8 cellular contexts compared by ENCODE assay signal in the genomic region with DNA sequence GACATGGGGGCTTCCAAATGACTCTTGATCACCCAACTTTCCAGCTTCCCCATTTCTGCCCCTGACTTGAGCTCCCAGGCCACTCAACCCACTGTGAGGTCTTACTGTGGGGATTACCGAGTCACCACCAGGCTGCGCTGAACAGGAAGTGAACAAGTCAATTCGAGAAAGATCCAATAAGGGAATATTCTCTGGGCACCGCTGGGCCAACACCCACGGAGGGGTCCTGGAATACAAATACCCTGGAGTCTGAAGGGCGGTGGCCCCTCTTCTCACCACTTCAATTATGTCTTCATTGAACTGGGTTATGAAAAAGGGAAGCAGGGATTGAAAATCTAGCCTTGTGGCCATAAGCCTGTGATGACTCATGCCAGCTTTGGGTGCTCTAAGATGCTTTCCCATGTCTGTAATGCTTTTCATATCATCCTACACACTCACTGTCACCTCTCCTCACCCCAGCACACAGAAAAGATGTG. TPM values are rescaled to one million over a fixed set of nuclear protein-coding genes. Genes with fewer than 3 reads are reported as not detected.
DNase-seq lines count a peak whose midpoint lies in the region; ATAC-seq, FAIRE-seq and TF ChIP-seq lines count a peak whose summit lies in the region.

No MANE protein-coding gene starts in this region.

- TF ChIP-seq POLR2A in GM12878 (IDR thresholded peaks at IDR 0.05; ENCODE audit: low read depth, low read length) (no peak), ovary (IDR thresholded peaks at IDR 0.05) (no peak)

- H3K79me2 ChIP-seq in GM12878 (ENCODE audit: control insufficient read depth, insufficient read depth, low read length) (peaks cover 89% of the 10 kb centered on the region), smooth muscle cell (ENCODE audit: low read depth) (peaks cover 66% of the 10 kb centered on the region)

- H2AFZ ChIP-seq in GM12878 (ENCODE audit: control insufficient read depth, low read depth, low read length) (no peak overlapping the region), smooth muscle cell (ENCODE audit: low read depth) (no peak overlapping the region)

- CTCF ChIA-PET in GM12878 (lab: Yijun Ruan, JAX), result interaction anchor here (1.1 to 1.9 kb wide), 5 partner anchors 9 to 69 kb away, joined by 3 to 6 read pairs (median 4); no protein-coding TSS in a partner anchor

- no peaks in the 10 kb centered on the region; the same call in 1 of the 2 replicates for H4K20me1 ChIP-seq in GM12878 (ENCODE audit: control insufficient read depth, insufficient read depth)
- H4K20me1 ChIP-seq in smooth muscle cell (ENCODE audit: low read depth), result peaks cover 29% of the 10 kb centered on the region

- peak; percentile 39 to 53; a peak in 1 of 4 replicates for TF ChIP-seq EP300 in GM12878 (IDR thresholded peaks at IDR 0.05; ENCODE audit: borderline replicate concordance in 1 of 2, control insufficient read depth in 1 of 2, low read depth in 2 of 2, low read length in 2 of 2)
- TF ChIP-seq EP300 in ovary (IDR thresholded peaks at IDR 0.05), result no peak

- TF ChIP-seq CTCF in GM10266 (IDR thresholded peaks at IDR 0.05; ENCODE audit: control insufficient read depth, insufficient read depth, low read depth, missing control alignments) (peak; percentile 26), GM12878 (IDR thresholded peaks at IDR 0.05 in 2 of 3, conservative IDR thresholded peaks at IDR 0.05 in 1 of 3; ENCODE audit: control insufficient read depth in 2 of 3, extremely low read depth in 1 of 3, insufficient read depth in 1 of 3, low read depth in 3 of 3, low read length in 3 of 3) (no peak; a peak in 1 of 6 replicates), smooth muscle cell (IDR thresholded peaks at IDR 0.05; ENCODE audit: borderline replicate concordance, insufficient read depth, poor library complexity, severe bottlenecking) (peak; percentile 21), ovary (IDR thresholded peaks at IDR 0.05) (no peak)

- peaks cover 0 to 4% of the 10 kb centered on the region in 2 experiments; a peak in 1 of 4 replicates for H3K36me3 ChIP-seq in GM12878 (ENCODE audit: control insufficient read depth in 2 of 2, insufficient read depth in 2 of 2, low read length in 1 of 2)
- no peaks in the 10 kb centered on the region for H3K36me3 ChIP-seq in smooth muscle cell (ENCODE audit: low read depth)
- no peaks in the 10 kb centered on the region for H3K36me3 ChIP-seq in ovary

- POLR2A ChIA-PET in GM12878 (lab: Charles Lee), result interaction anchor here (1.0 kb wide), 1 partner anchor 80 kb away, joined by 3 read pairs; no protein-coding TSS in a partner anchor

- FAIRE-seq in GM12878 (lab: Jason Lieb, UNC), result peak; percentile 85

- H3K27ac ChIP-seq in GM12878 (ENCODE audit: control insufficient read depth, insufficient read depth) (peak overlapping the region; percentile 87), smooth muscle cell (ENCODE audit: low read depth) (peak overlapping the region; percentile 98), ovary (no peak overlapping the region)

- no peaks in the 10 kb centered on the region for H3K9me3 ChIP-seq in GM12878 (replicated peaks; ENCODE audit: control insufficient read depth, insufficient read depth, low read length)
- no peaks in the 10 kb centered on the region for H3K9me3 ChIP-seq in smooth muscle cell (replicated peaks; ENCODE audit: low read depth)
- no peaks in the 10 kb centered on the region for H3K9me3 ChIP-seq in ovary

- H3K4me1 ChIP-seq in GM12878 (ENCODE audit: control insufficient read depth, insufficient read depth, low read length) (peaks cover 77% of the 10 kb centered on the region), smooth muscle cell (ENCODE audit: low read depth) (peaks cover 19% of the 10 kb centered on the region), ovary (ENCODE audit: insufficient read depth) (no peaks in the 10 kb centered on the region)

- H3K27me3 ChIP-seq in GM12878 (replicated peaks in 1 of 2; ENCODE audit: control insufficient read depth in 2 of 2, insufficient read depth in 2 of 2, low read length in 1 of 2), result no peaks in the 10 kb centered on the region
- H3K27me3 ChIP-seq in smooth muscle cell (ENCODE audit: low read depth), result no peaks in the 10 kb centered on the region
- no peaks in the 10 kb centered on the region for H3K27me3 ChIP-seq in ovary

- H3K4me3 ChIP-seq in GM12878 (no peak overlapping the region), smooth muscle cell (no peak overlapping the region), ovary (no peak overlapping the region)

- H3K4me2 ChIP-seq in GM12878 (ENCODE audit: control insufficient read depth, insufficient read depth) (peak overlapping the region; percentile 72), smooth muscle cell (peak overlapping the region; percentile 79)

- TF ChIP-seq RAD21 in GM12878 (IDR thresholded peaks at IDR 0.05; ENCODE audit: insufficient read depth, low read depth, low read length), result no peak

- in situ Hi-C loops in GM12878 (cut with MboI), result no loop called here

- RAD21 ChIA-PET in GM12878 (lab: Charles Lee; ENCODE audit: unreplicated experiment), result interaction anchor here (1.3 to 2.2 kb wide), 3 partner anchors 13 to 76 kb away, joined by 3 to 7 read pairs (median 7); no protein-coding TSS in a partner anchor

- peak overlapping the region; percentile 41 for H3K9ac ChIP-seq in GM12878 (ENCODE audit: control insufficient read depth, insufficient read depth, low read length)
- peak overlapping the region; percentile 89 for H3K9ac ChIP-seq in smooth muscle cell (ENCODE audit: low read depth)

- ATAC-seq in GM21381 (IDR thresholded peaks at IDR 0.05; ENCODE audit: unreplicated experiment) (peak; percentile 80), HG03521 (IDR thresholded peaks at IDR 0.05; ENCODE audit: unreplicated experiment) (peak; percentile 87), GM12878 (peak; percentile 94)

- WGBS in GM12878 (ENCODE audit: insufficient coverage, insufficient replicate concordance, low lambda C conversion rate, missing lambda C conversion rate), result 1% methylated on average over 6 of the region's 6 CpGs
- WGBS in smooth muscle cell (ENCODE audit: low lambda C conversion rate), result 37% methylated on average over 6 of the region's 6 CpGs
- WGBS in ovary, 3 donors, result 90 to 92% (median 91%) methylated on average over 6 of the region's 6 CpGs

- peaks cover 16% of the 10 kb centered on the region for H3F3A ChIP-seq in smooth muscle cell (ENCODE audit: low read depth)

- BruUV-seq in GM12878 (replicated peaks; lab: Mats Ljungman, UMichigan), result no TSS peak

- SMC1A ChIA-PET in GM12878 (lab: Charles Lee; ENCODE audit: uncharacterized antibody, unreplicated experiment), result interaction anchor here (0.8 to 1.6 kb wide), 7 partner anchors 9 to 90 kb away, joined by 3 to 7 read pairs (median 3); no protein-coding TSS in a partner anchor

- intact Hi-C loops in GM12878 (cut with micrococcal nuclease; ENCODE audit: unreplicated experiment) (loop anchor here (1.0 to 2.0 kb wide), 3 partner anchors 33 to 76 kb away; no protein-coding TSS in a partner anchor), ovary (cut with DNase I) (no loop called here)

- DNase-seq in GM10266 (ENCODE audit: extremely low spot score), result peak; percentile 68
- peak; percentile 90 for DNase-seq in GM12878 (ENCODE audit: low read depth, low spot score)
- no peak for DNase-seq in smooth muscle cell (lab: John Stamatoyannopoulos, UW; ENCODE audit: unreplicated experiment)
- no peak for DNase-seq in NCI-H446 treated with DMSO at 0.1 percent for 48 hours (lab: John Stamatoyannopoulos, UW)
- DNase-seq in islet precursor cell, result no peak
- no peak for DNase-seq in ovary

TF ChIP-seq in GM12878, 131 proteins besides CTCF, POLR2A, EP300 and RAD21 (continues in another document):
- TF ChIP-seq BCL3 (IDR thresholded peaks at IDR 0.05; ENCODE audit: borderline replicate concordance, insufficient read depth, low read depth, low read length, poor library complexity, severe bottlenecking), result peak; percentile 56
- TF ChIP-seq SREBF2 (IDR thresholded peaks at IDR 0.05; ENCODE audit: low read length), result no peak
- TF ChIP-seq ESRRA (IDR thresholded peaks at IDR 0.05; ENCODE audit: low read length), result no peak

RNA-seq across cellular contexts. Expression of gene BCL11A, which starts 37.7 kb away (rescaled TPM):
- total RNA-seq in GM12878 (2013; cell fraction: nucleolus; rRNA removed), result 2.6 and 3.2 TPM in 2 replicates
- total RNA-seq in GM12878 (2014; rRNA removed) (12.6 and 13.2 TPM in 2 replicates), GM12878 (2014; rRNA removed; fragmentation: Illumina TruSeq; extraction: Trizol) (9.4 and 11.1 TPM in 2 replicates), GM12878 (2021) (22.7 and 26.6 TPM in 2 replicates), smooth muscle cell (5.2 and 15.8 TPM in 2 replicates), ovary (1 to 10 TPM in 6 of 7 donors, not detected in 1; 2.1 to 5.7 (median 3.6) TPM)
- polyA plus RNA-seq in GM12878 (2011; ENCODE audit: low read depth), result 13.7 TPM
- polyA plus RNA-seq in GM12878 (2011; rRNA removed) (not detected in 2 replicates), GM12878 (2014; fragmentation: Illumina TruSeq; extraction: Trizol) (10.7 and 11.1 TPM in 2 replicates), GM12878 (2014; fragmentation: Nextera tagmentation; extraction: Ambion mirVana) (10 to 100 TPM in 1 of 2 experiments, 1 to 10 TPM in 1; 9.0 to 11.2 TPM), GM12878 (2014; rRNA removed) (7.5 and 8.1 TPM in 2 replicates), GM12878 (2016; fragmentation: Nextera tagmentation; extraction: Ambion mirVana) (1 to 10 TPM; 8.4 to 9.9 TPM), smooth muscle cell (19.8 and 20.0 TPM in 2 replicates), ovary (1 to 10 TPM in 1 of 2 donors, under 1 TPM in 1; 0.81 to 2.5 TPM)
- not detected in 2 replicates for polyA plus RNA-seq in GM12878 (2011; cell fraction: cytosol; rRNA removed)
- not detected in 2 replicates for polyA plus RNA-seq in GM12878 (2011; cell fraction: nucleus; rRNA removed)
- polyA plus RNA-seq in GM12878 (2012), result 21.4 TPM in 2 replicates
- not detected in 2 replicates for polyA minus RNA-seq in GM12878 (2011; rRNA and poly(A)+ RNA removed)
- not detected in 2 replicates for polyA minus RNA-seq in GM12878 (2011; cell fraction: cytosol; rRNA and poly(A)+ RNA removed)
- not detected in 2 replicates for polyA minus RNA-seq in GM12878 (2011; cell fraction: nucleus; rRNA and poly(A)+ RNA removed)

Comparison
In these comparisons a context has a peak if more than half of its experiments do, and no peak if none do; other contexts are left out.
1. DNase-seq: peak in GM10266 (single experiment) and GM12878 (single experiment); none in smooth muscle cell (single experiment), NCI-H446 treated with DMSO at 0.1 percent for 48 hours (single experiment), islet precursor cell (single experiment) and ovary (0 of 5).
2. CTCF ChIP-seq: peak in GM10266 (single experiment) and smooth muscle cell (single experiment); none in GM12878 (0 of 3) and ovary (0 of 3).
3. H3K27ac ChIP-seq: peak in GM12878 (single experiment) and smooth muscle cell (single experiment); none in ovary (0 of 2).
4. Peak in every context shown above with its lines, with median percentiles within 50 percentile points of each other: ATAC-seq.